Comparison of ENCODE assay signal across 1 cellular context in genomic region chr6:43806041-43806757, GRCh38.
TF ChIP-seq lines count a peak whose summit lies in the region.

No MANE protein-coding gene starts in this region.

TF ChIP-seq in HepG2, 621 proteins besides CTCF, POLR2A, EP300 and RAD21 (continued from another document and continues in another):
- peak; percentile 75; the same call in 1 of the 2 replicates for TF ChIP-seq EED (CRISPR knock-in tag; IDR thresholded peaks at IDR 0.05)
- TF ChIP-seq HNRNPUL1 (IDR thresholded peaks at IDR 0.05; ENCODE audit: low read depth, low read length) = peak; percentile 62; the same call in 1 of the 2 replicates
- no peak for TF ChIP-seq GTF2F1 (IDR thresholded peaks at IDR 0.05; ENCODE audit: low read length)
- TF ChIP-seq SMYD3 (CRISPR knock-in tag; IDR thresholded peaks at IDR 0.05) = 0 out of 2 replicates have a peak, but pooled peaks have one; percentile 81
- 0 out of 2 replicates have a peak, but pooled peaks have one; percentile 91 for TF ChIP-seq NFKBIZ (CRISPR knock-in tag; IDR thresholded peaks at IDR 0.05)
- peak; percentile 33; the same call in 1 of the 2 replicates for TF ChIP-seq NR2F2 (IDR thresholded peaks at IDR 0.05; ENCODE audit: borderline replicate concordance, low read depth)
- TF ChIP-seq NR2C2 (CRISPR knock-in tag; IDR thresholded peaks at IDR 0.05; ENCODE audit: borderline replicate concordance) = peak; percentile 71
- TF ChIP-seq ZBTB7A (CRISPR knock-in tag; IDR thresholded peaks at IDR 0.05) = peak; percentile 74; the same call in 1 of the 2 replicates
- peak; percentile 91; the same call in 1 of the 2 replicates for TF ChIP-seq MAF1 (CRISPR knock-in tag; IDR thresholded peaks at IDR 0.05; ENCODE audit: borderline replicate concordance)
- TF ChIP-seq ZNF337 (CRISPR knock-in tag; IDR thresholded peaks at IDR 0.05; ENCODE audit: borderline replicate concordance, low read depth) = peak; percentile 76; the same call in 1 of the 2 replicates
- TF ChIP-seq KDM6A (CRISPR knock-in tag; IDR thresholded peaks at IDR 0.05; ENCODE audit: low read depth) = peak; percentile 95
- TF ChIP-seq CCDC6 (CRISPR knock-in tag; IDR thresholded peaks at IDR 0.05) = peak; percentile 78; the same call in 1 of the 2 replicates
- TF ChIP-seq ZNF382 (CRISPR knock-in tag; IDR thresholded peaks at IDR 0.05; ENCODE audit: borderline replicate concordance) = no peak
- TF ChIP-seq TRIM22 (IDR thresholded peaks at IDR 0.05) = no peak
- peak; percentile 89; the same call in 1 of the 2 replicates for TF ChIP-seq ZNF224 (CRISPR knock-in tag; IDR thresholded peaks at IDR 0.05)
- peak; percentile 83; the same call in 1 of the 2 replicates for TF ChIP-seq ZSCAN9 (CRISPR knock-in tag; IDR thresholded peaks at IDR 0.05; ENCODE audit: borderline replicate concordance)
- TF ChIP-seq ZFY (CRISPR knock-in tag; IDR thresholded peaks at IDR 0.05) = peak; percentile 30; the same call in 1 of the 2 replicates
- peak in 1 of 2 experiments; percentile 47; a peak in 1 of 4 replicates for TF ChIP-seq NR2F1 (CRISPR knock-in tag; IDR thresholded peaks at IDR 0.05)
- peak; percentile 41 for TF ChIP-seq TGIF2 (CRISPR knock-in tag; IDR thresholded peaks at IDR 0.05)
- no peak for TF ChIP-seq ATRX (CRISPR knock-in tag; IDR thresholded peaks at IDR 0.05; ENCODE audit: borderline replicate concordance)
- TF ChIP-seq ZNF333 (CRISPR knock-in tag; IDR thresholded peaks at IDR 0.05; ENCODE audit: borderline replicate concordance) = 0 out of 2 replicates have a peak, but pooled peaks have one; percentile 70
- peak; percentile 65 for TF ChIP-seq RXRA (CRISPR knock-in tag; IDR thresholded peaks at IDR 0.05)
- TF ChIP-seq REST (IDR thresholded peaks at IDR 0.05; ENCODE audit: borderline replicate concordance in 1 of 2, low read depth in 1 of 2, low read length in 2 of 2) = peak in 1 of 2 experiments; percentile 52; a peak in 1 of 4 replicates
- TF ChIP-seq ZNF761 (CRISPR knock-in tag; conservative IDR thresholded peaks at IDR 0.05) = no peak
- no peak for TF ChIP-seq PRDM4 (CRISPR knock-in tag; IDR thresholded peaks at IDR 0.05; ENCODE audit: borderline replicate concordance)
- TF ChIP-seq NFE2 (CRISPR knock-in tag; IDR thresholded peaks at IDR 0.05) = no peak
- 0 out of 2 replicates have a peak, but pooled peaks have one; percentile 81 for TF ChIP-seq SRY (CRISPR knock-in tag; IDR thresholded peaks at IDR 0.05)
- TF ChIP-seq ZFP37 (CRISPR knock-in tag; IDR thresholded peaks at IDR 0.05; ENCODE audit: borderline replicate concordance) = peak; percentile 91
- TF ChIP-seq ZFP91 (CRISPR knock-in tag; IDR thresholded peaks at IDR 0.05; ENCODE audit: borderline replicate concordance) = peak; percentile 100
- no peak for TF ChIP-seq ZNF749 (CRISPR knock-in tag; IDR thresholded peaks at IDR 0.05; ENCODE audit: borderline replicate concordance)
- peak; percentile 86; the same call in 1 of the 2 replicates for TF ChIP-seq FOXJ3 (CRISPR knock-in tag; IDR thresholded peaks at IDR 0.05; ENCODE audit: borderline replicate concordance)
- peak; percentile 93 for TF ChIP-seq ARID5B (CRISPR knock-in tag; IDR thresholded peaks at IDR 0.05)
- no peak for TF ChIP-seq MAFF (IDR thresholded peaks at IDR 0.05; ENCODE audit: low read depth, low read length)
- no peak for TF ChIP-seq U2AF1 (optimal IDR thresholded peaks at IDR 0.05; ENCODE audit: low read depth, low read length)
- TF ChIP-seq DMAP1 (CRISPR knock-in tag; IDR thresholded peaks at IDR 0.05) = peak; percentile 35
- no peak; the same call in 1 of the 2 replicates for TF ChIP-seq TSC22D2 (CRISPR knock-in tag; IDR thresholded peaks at IDR 0.05; ENCODE audit: borderline replicate concordance)
- TF ChIP-seq SP2 (CRISPR knock-in tag; IDR thresholded peaks at IDR 0.05) = peak; percentile 22; the same call in 1 of the 2 replicates
- peak; percentile 85 for TF ChIP-seq CEBPB (IDR thresholded peaks at IDR 0.05; ENCODE audit: borderline replicate concordance, low read depth, low read length)
- peak; percentile 93 for TF ChIP-seq ZZZ3 (CRISPR knock-in tag; IDR thresholded peaks at IDR 0.05; ENCODE audit: borderline replicate concordance)
- peak; percentile 11; the same call in 1 of the 2 replicates for TF ChIP-seq ZNF276 (CRISPR knock-in tag; IDR thresholded peaks at IDR 0.05; ENCODE audit: low read depth)
- peak; percentile 33; the same call in 1 of the 2 replicates for TF ChIP-seq STAG1 (CRISPR knock-in tag; IDR thresholded peaks at IDR 0.05)
- peak; percentile 64; the same call in 1 of the 2 replicates for TF ChIP-seq ZNF253 (CRISPR knock-in tag; IDR thresholded peaks at IDR 0.05; ENCODE audit: borderline replicate concordance)
- TF ChIP-seq ZNF513 (CRISPR knock-in tag; conservative IDR thresholded peaks at IDR 0.05) = 0 out of 2 replicates have a peak, but pooled peaks have one; percentile 47
- TF ChIP-seq ZNF710 (CRISPR knock-in tag; IDR thresholded peaks at IDR 0.05; ENCODE audit: borderline replicate concordance) = peak; percentile 78; the same call in 1 of the 2 replicates
